In genomic region chr10:28120795-28121194, GRCh38 we compare ENCODE assay signal across 20 cellular contexts.
A peak's percentile ranks its signal among the peaks of the same experiment; 100 is the strongest.
DNase-seq lines count a peak whose midpoint lies in the region; ATAC-seq and TF ChIP-seq lines count a peak whose summit lies in the region.
"Had no signal": no experiment of that assay in that cellular context is flagged by ENCODE, and none has a peak within 500 bp of the region (broad histone marks: within the 10 kb centered on the region; RNA-seq: fewer than 3 reads in every experiment).

No MANE protein-coding gene starts in this region.

- H3K27me3 Mint-ChIP-seq in stimulated activated naive CD8-positive, alpha-beta T cell treated with anti-CD3 and anti-CD28 coated beads, Interleukin-15, amount 100 ng/mL, for 72 hours: no peaks in the 10 kb centered on the region
- H3K27me3 Mint-ChIP-seq in activated naive CD8-positive, alpha-beta T cell treated with anti-CD3 and anti-CD28 coated beads, Interleukin-2, amount 50 U/mL, for 24 hours: no peaks in the 10 kb centered on the region
- H3K27me3 Mint-ChIP-seq: B cell; CD4-positive, alpha-beta T cell had no signal

- no peak for DNase-seq in stimulated activated naive CD8-positive, alpha-beta T cell treated with anti-CD3 and anti-CD28 coated beads, Interleukin-15, amount 100 ng/mL, for 72 hours
- DNase-seq in stimulated activated naive CD8-positive, alpha-beta T cell treated with anti-CD3 and anti-CD28 coated beads, Interleukin-15, Interleukin-2, amounts not matched to agents 100 U/mL and 50 U/mL, for 24 hours: no peak
- DNase-seq in activated naive CD8-positive, alpha-beta T cell treated with anti-CD3 and anti-CD28 coated beads, Interleukin-2, amount 50 U/mL, for 24 hours: no peak
- DNase-seq in right lobe of liver (no peak), Ammon's horn (ENCODE audit: low spot score) (no peak), A172 (ENCODE audit: low spot score) (no peak), NCI-H345 treated with DMSO at 0.1 percent for 48 hours (lab: John Stamatoyannopoulos, UW; ENCODE audit: unreplicated experiment) (no peak), NCI-H2029 (lab: John Stamatoyannopoulos, UW) (no peak)
- DNase-seq: ACHN; CD4-positive, alpha-beta T cell; GF-D8; KG1; MM.1S; NCI-H1105; NCI-H1694 treated with DMSO at 0.1 percent for 48 hours; NCI-H774; Peyer's patch; SHP77 treated with DMSO at 0.1 percent for 48 hours had no signal

- ATAC-seq in stimulated activated naive CD8-positive, alpha-beta T cell treated with anti-CD3 and anti-CD28 coated beads, Interleukin-15, amount 100 ng/mL, for 72 hours: no peak
- ATAC-seq in stimulated activated naive CD8-positive, alpha-beta T cell treated with anti-CD3 and anti-CD28 coated beads, Interleukin-15, Interleukin-2, amounts not matched to agents 100 U/mL and 50 U/mL, for 24 hours: no peak
- no peak for ATAC-seq in activated naive CD8-positive, alpha-beta T cell treated with anti-CD3 and anti-CD28 coated beads, Interleukin-2, amount 50 U/mL, for 24 hours
- ATAC-seq in right lobe of liver: peak; percentile 73 to 84 (median 84)

- TF ChIP-seq CTCF in right lobe of liver (IDR thresholded peaks at IDR 0.05): no peak

- H3K27ac ChIP-seq in right lobe of liver: peak overlapping the region in 2 of 3 donors; percentile 70 to 75
- H3K27ac ChIP-seq: GM23248, Peyer's patch had no signal

- peaks cover 60% of the 10 kb centered on the region for H3K4me1 Mint-ChIP-seq in stimulated activated naive CD8-positive, alpha-beta T cell treated with anti-CD3 and anti-CD28 coated beads, Interleukin-15, amount 100 ng/mL, for 72 hours
- peaks cover 30% of the 10 kb centered on the region for H3K4me1 Mint-ChIP-seq in activated naive CD8-positive, alpha-beta T cell treated with anti-CD3 and anti-CD28 coated beads, Interleukin-2, amount 50 U/mL, for 24 hours
- H3K4me1 Mint-ChIP-seq: B cell had no signal

- peaks cover 0 to 6% (median 0%) of the 10 kb centered on the region in 4 donors for H3K4me1 ChIP-seq in right lobe of liver
- H3K4me1 ChIP-seq: Peyer's patch had no signal

- H3K4me3 Mint-ChIP-seq in stimulated activated naive CD8-positive, alpha-beta T cell treated with anti-CD3 and anti-CD28 coated beads, Interleukin-15, amount 100 ng/mL, for 72 hours: no peak overlapping the region
- no peak overlapping the region for H3K4me3 Mint-ChIP-seq in activated naive CD8-positive, alpha-beta T cell treated with anti-CD3 and anti-CD28 coated beads, Interleukin-2, amount 50 U/mL, for 24 hours
- H3K4me3 Mint-ChIP-seq: B cell; CD4-positive, alpha-beta T cell had no signal

- H3K27me3 ChIP-seq in right lobe of liver: no peaks in the 10 kb centered on the region
- H3K27me3 ChIP-seq: Peyer's patch had no signal

- no peaks in the 10 kb centered on the region for H3K9me3 ChIP-seq in right lobe of liver
- H3K9me3 ChIP-seq: Peyer's patch had no signal

- no peaks in the 10 kb centered on the region for H3K9me3 Mint-ChIP-seq in stimulated activated naive CD8-positive, alpha-beta T cell treated with anti-CD3 and anti-CD28 coated beads, Interleukin-15, amount 100 ng/mL, for 72 hours
- H3K9me3 Mint-ChIP-seq in activated naive CD8-positive, alpha-beta T cell treated with anti-CD3 and anti-CD28 coated beads, Interleukin-2, amount 50 U/mL, for 24 hours: no peaks in the 10 kb centered on the region
- H3K9me3 Mint-ChIP-seq: CD4-positive, alpha-beta T cell had no signal

- 36% methylated on average over 4 of the region's 4 CpGs for WGBS in right lobe of liver (ENCODE audit: insufficient coverage, low coverage, low lambda C conversion rate, missing lambda C conversion rate)

- H3K27ac Mint-ChIP-seq in stimulated activated naive CD8-positive, alpha-beta T cell treated with anti-CD3 and anti-CD28 coated beads, Interleukin-15, amount 100 ng/mL, for 72 hours: peak overlapping the region; percentile 86 to 99
- H3K27ac Mint-ChIP-seq in activated naive CD8-positive, alpha-beta T cell treated with anti-CD3 and anti-CD28 coated beads, Interleukin-2, amount 50 U/mL, for 24 hours: peak overlapping the region; percentile 79
- H3K27ac Mint-ChIP-seq: B cell; CD4-positive, alpha-beta T cell had no signal

- TF ChIP-seq POLR2A in right lobe of liver (IDR thresholded peaks at IDR 0.05): no peak

- H3K36me3 ChIP-seq in right lobe of liver: no peaks in the 10 kb centered on the region
- H3K36me3 ChIP-seq: Peyer's patch had no signal

- peak overlapping the region in 1 of 3 donors; percentile 11 for H3K4me3 ChIP-seq in right lobe of liver
- H3K4me3 ChIP-seq: GM23248, Peyer's patch had no signal

- peaks cover 25% of the 10 kb centered on the region for H3K36me3 Mint-ChIP-seq in activated naive CD8-positive, alpha-beta T cell treated with anti-CD3 and anti-CD28 coated beads, Interleukin-2, amount 50 U/mL, for 24 hours (ENCODE audit: low read depth)

- intact Hi-C loops in right lobe of liver (cut with DNase I): no loop called here

Comparison
In these comparisons a context has a peak if more than half of its experiments do, and no peak if none do; other contexts are left out.
1. ATAC-seq: peak in right lobe of liver (4 of 4); none in stimulated activated naive CD8-positive, alpha-beta T cell treated with anti-CD3 and anti-CD28 coated beads, Interleukin-15, amount 100 ng/mL, for 72 hours (single experiment), stimulated activated naive CD8-positive, alpha-beta T cell treated with anti-CD3 and anti-CD28 coated beads, Interleukin-15, Interleukin-2, amounts not matched to agents 100 U/mL and 50 U/mL, for 24 hours (single experiment) and activated naive CD8-positive, alpha-beta T cell treated with anti-CD3 and anti-CD28 coated beads, Interleukin-2, amount 50 U/mL, for 24 hours (single experiment).